Comparison of ENCODE assay signal across 25 cellular contexts in the genomic region with DNA sequence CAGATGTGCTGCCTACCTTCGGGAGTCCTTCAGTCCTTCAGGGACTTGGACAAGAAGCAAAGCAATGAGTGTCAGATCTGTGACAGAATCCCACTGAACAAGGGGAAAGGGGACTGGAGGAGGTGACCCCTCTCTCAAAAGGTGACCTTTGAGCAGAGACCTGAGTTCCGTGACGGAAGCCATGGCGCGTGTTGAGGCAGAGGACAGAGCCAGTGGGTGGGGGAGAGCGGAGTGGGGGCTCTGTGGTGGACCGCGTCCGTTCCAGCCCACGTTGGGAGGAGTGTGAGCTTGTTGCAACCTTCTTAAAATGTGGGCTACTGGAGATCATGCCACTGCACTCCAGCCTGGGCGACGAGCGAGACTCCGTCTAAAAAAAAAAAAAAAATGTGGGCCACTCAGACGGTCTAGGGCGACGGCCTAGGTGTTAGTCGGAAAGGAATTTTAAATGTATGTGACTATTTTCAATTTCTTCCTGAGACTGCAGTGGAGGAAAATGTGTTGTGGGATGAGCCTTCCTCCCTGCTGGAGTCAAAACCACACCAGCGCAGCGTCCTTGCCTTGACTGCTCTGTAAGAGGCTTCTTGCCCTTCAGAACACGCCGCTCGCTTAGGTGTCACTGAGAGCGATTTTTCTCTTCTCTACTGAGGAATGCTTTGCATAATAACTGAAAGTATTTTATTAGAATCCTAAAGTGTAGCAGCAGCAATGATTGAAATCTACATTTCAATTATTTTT.
DNase-seq lines count a peak whose midpoint lies in the region; ATAC-seq and TF ChIP-seq lines count a peak whose summit lies in the region.
"Had no signal": no experiment of that assay in that cellular context is flagged by ENCODE, and none has a peak within 500 bp of the region (broad histone marks: within the 10 kb centered on the region; RNA-seq: fewer than 3 reads in every experiment).

No MANE protein-coding gene starts in this region.

- H3K4me1 Mint-ChIP-seq in activated naive CD4-positive, alpha-beta T cell treated with anti-CD3 and anti-CD28 coated beads, Interleukin-2, amount 50 U/mL, for 24 hours: peaks cover 16% of the 10 kb centered on the region
- H3K4me1 Mint-ChIP-seq in activated T-helper 1 cell treated with anti-CD3 and anti-CD28 coated beads, Interleukin-12 subunit alpha, Interleukin-12 subunit beta, Interleukin-2, Interleukin-4 antibody, amounts not matched to agents 30 ng/mL and 10 ng/mL and 1 ng/mL, durations not matched to agents 14 hours and 24 hours and 36 hours (ENCODE audit: low read depth): peaks cover 11% of the 10 kb centered on the region
- peaks cover 27 to 64% of the 10 kb centered on the region in 2 donors for H3K4me1 Mint-ChIP-seq in immature natural killer cell

- no peak overlapping the region for H3K27ac ChIP-seq in vagina
- H3K27ac ChIP-seq: heart left ventricle, suprapubic skin had no signal

- H3K9me3 Mint-ChIP-seq in activated naive CD4-positive, alpha-beta T cell treated with anti-CD3 and anti-CD28 coated beads, Interleukin-2, amount 50 U/mL, for 24 hours: no peaks in the 10 kb centered on the region
- H3K9me3 Mint-ChIP-seq in activated naive CD4-positive, alpha-beta T cell treated with anti-CD3 and anti-CD28 coated beads, Interleukin-2, amount 50 U/mL, for 72 hours: no peaks in the 10 kb centered on the region
- H3K9me3 Mint-ChIP-seq in activated T-helper 1 cell treated with anti-CD3 and anti-CD28 coated beads, Interleukin-12 subunit alpha, Interleukin-12 subunit beta, Interleukin-2, Interleukin-4 antibody, amounts not matched to agents 30 ng/mL and 10 ng/mL and 1 ng/mL, durations not matched to agents 14 hours and 24 hours and 36 hours: no peaks in the 10 kb centered on the region
- H3K9me3 Mint-ChIP-seq in immature natural killer cell: no peaks in the 10 kb centered on the region
- H3K9me3 Mint-ChIP-seq: activated naive CD4-positive, alpha-beta T cell treated with anti-CD3 and anti-CD28 coated beads, Interleukin-2, amount 10 ng/mL, durations not matched to agents 7 days and 5 days; T-helper 1 cell treated with Interleukin-12 subunit alpha and Interleukin-12 subunit beta and Interleukin-4 antibody, amounts not matched to agents 30 μg/mL and 1 μg/mL, for 36 hours had no signal

- no peak for DNase-seq in activated naive CD4-positive, alpha-beta T cell treated with anti-CD3 and anti-CD28 coated beads, Interleukin-2, amount 50 U/mL, for 72 hours (ENCODE audit: low spot score in 2 of 2)
- DNase-seq in activated T-helper 1 cell treated with anti-CD3 and anti-CD28 coated beads, Interleukin-12 subunit alpha, Interleukin-12 subunit beta, Interleukin-2, Interleukin-4 antibody, amounts not matched to agents 30 ng/mL and 10 ng/mL and 1 ng/mL, durations not matched to agents 14 hours and 24 hours and 36 hours (ENCODE audit: low spot score): no peak
- DNase-seq in immature natural killer cell: no peak
- peak; percentile 64 to 82 for DNase-seq in vagina (ENCODE audit: extremely low spot score in 2 of 2)
- no peak for DNase-seq in NCI-H187 (lab: John Stamatoyannopoulos, UW)
- no peak for DNase-seq in MV-4-11 (lab: John Stamatoyannopoulos, UW)
- DNase-seq: activated CD4-positive, alpha-beta T cell treated with anti-CD3 and anti-CD28 coated beads for 4 hours; activated naive CD4-positive, alpha-beta T cell treated with anti-CD3 and anti-CD28 coated beads, Interleukin-2, amount 10 ng/mL, durations not matched to agents 7 days and 5 days; C1 segment of cervical spinal cord; cerebellar nuclear complex; erythroblast; foreskin fibroblast; GOT3; heart left ventricle; NCI-H1105 treated with DMSO at 0.1 percent for 48 hours; NCI-H2081; NCI-H226; NCI-H748 treated with DMSO at 0.1 percent for 48 hours; RPMI8226; small intestine; stimulated activated CD4-positive, alpha-beta T cell treated with anti-CD3 and anti-CD28 coated beads, Interleukin-1b, Interleukin-23, amount 100 ng/mL, for 48 hours had no signal

- H3K27ac Mint-ChIP-seq in activated naive CD4-positive, alpha-beta T cell treated with anti-CD3 and anti-CD28 coated beads, Interleukin-2, amount 50 U/mL, for 24 hours: peak overlapping the region; percentile 69
- H3K27ac Mint-ChIP-seq in activated naive CD4-positive, alpha-beta T cell treated with anti-CD3 and anti-CD28 coated beads, Interleukin-2, amount 50 U/mL, for 72 hours: peak overlapping the region in 1 of 2 donors; percentile 93
- peak overlapping the region; percentile 16 for H3K27ac Mint-ChIP-seq in activated T-helper 1 cell treated with anti-CD3 and anti-CD28 coated beads, Interleukin-12 subunit alpha, Interleukin-12 subunit beta, Interleukin-2, Interleukin-4 antibody, amounts not matched to agents 30 ng/mL and 10 ng/mL and 1 ng/mL, durations not matched to agents 14 hours and 24 hours and 36 hours
- peak overlapping the region in 5 of 6 donors; percentile 16 to 78 (median 71) for H3K27ac Mint-ChIP-seq in immature natural killer cell
- H3K27ac Mint-ChIP-seq: activated naive CD4-positive, alpha-beta T cell treated with anti-CD3 and anti-CD28 coated beads, Interleukin-2, amount 10 ng/mL, durations not matched to agents 7 days and 5 days; T-helper 1 cell treated with Interleukin-12 subunit alpha and Interleukin-12 subunit beta and Interleukin-4 antibody, amounts not matched to agents 30 μg/mL and 1 μg/mL, for 36 hours had no signal

- no peaks in the 10 kb centered on the region for H3K9me3 ChIP-seq in vagina
- H3K9me3 ChIP-seq: heart left ventricle, suprapubic skin had no signal

- intact Hi-C loops in activated T-helper 1 cell treated with anti-CD3 and anti-CD28 coated beads, Interleukin-12 subunit alpha, Interleukin-12 subunit beta, Interleukin-2, Interleukin-4 antibody, amounts not matched to agents 30 ng/mL and 10 ng/mL and 1 ng/mL, durations not matched to agents 14 hours and 24 hours and 36 hours (cut with micrococcal nuclease): no loop called here
- intact Hi-C loops in vagina (cut with DNase I): no loop called here

- H3K27me3 Mint-ChIP-seq in activated naive CD4-positive, alpha-beta T cell treated with anti-CD3 and anti-CD28 coated beads, Interleukin-2, amount 50 U/mL, for 24 hours: no peaks in the 10 kb centered on the region
- H3K27me3 Mint-ChIP-seq in activated T-helper 1 cell treated with anti-CD3 and anti-CD28 coated beads, Interleukin-12 subunit alpha, Interleukin-12 subunit beta, Interleukin-2, Interleukin-4 antibody, amounts not matched to agents 30 ng/mL and 10 ng/mL and 1 ng/mL, durations not matched to agents 14 hours and 24 hours and 36 hours (ENCODE audit: insufficient read depth): no peaks in the 10 kb centered on the region
- peaks cover 2 to 38% (median 21%) of the 10 kb centered on the region in 3 donors for H3K27me3 Mint-ChIP-seq in immature natural killer cell (ENCODE audit: low read depth in 3 of 3)
- H3K27me3 Mint-ChIP-seq: activated naive CD4-positive, alpha-beta T cell treated with anti-CD3 and anti-CD28 coated beads, Interleukin-2, amount 10 ng/mL, durations not matched to agents 7 days and 5 days had no signal

- no peaks in the 10 kb centered on the region for H3K4me1 ChIP-seq in vagina

- peaks cover 0 to 4% of the 10 kb centered on the region in 2 donors for H3K36me3 ChIP-seq in vagina

- no peak overlapping the region for H3K4me3 ChIP-seq in vagina
- H3K4me3 ChIP-seq: heart left ventricle, suprapubic skin had no signal

- ATAC-seq in activated naive CD4-positive, alpha-beta T cell treated with anti-CD3 and anti-CD28 coated beads, Interleukin-2, amount 50 U/mL, for 72 hours: no peak
- no peak for ATAC-seq in GM18498 (IDR thresholded peaks at IDR 0.05; ENCODE audit: unreplicated experiment)
- ATAC-seq: heart left ventricle had no signal

- peaks cover 26% of the 10 kb centered on the region for H3K36me3 Mint-ChIP-seq in activated naive CD4-positive, alpha-beta T cell treated with anti-CD3 and anti-CD28 coated beads, Interleukin-2, amount 50 U/mL, for 24 hours
- H3K36me3 Mint-ChIP-seq in activated naive CD4-positive, alpha-beta T cell treated with anti-CD3 and anti-CD28 coated beads, Interleukin-2, amount 50 U/mL, for 72 hours: peaks cover 41 to 52% of the 10 kb centered on the region in 2 donors
- H3K36me3 Mint-ChIP-seq in activated T-helper 1 cell treated with anti-CD3 and anti-CD28 coated beads, Interleukin-12 subunit alpha, Interleukin-12 subunit beta, Interleukin-2, Interleukin-4 antibody, amounts not matched to agents 30 ng/mL and 10 ng/mL and 1 ng/mL, durations not matched to agents 14 hours and 24 hours and 36 hours (ENCODE audit: low read depth): peaks cover 63% of the 10 kb centered on the region
- peaks cover 23 to 61% (median 39%) of the 10 kb centered on the region in 3 donors for H3K36me3 Mint-ChIP-seq in immature natural killer cell

- TF ChIP-seq POLR2A in vagina (IDR thresholded peaks at IDR 0.05): no peak

- H3K4me3 Mint-ChIP-seq in activated naive CD4-positive, alpha-beta T cell treated with anti-CD3 and anti-CD28 coated beads, Interleukin-2, amount 50 U/mL, for 24 hours: no peak overlapping the region
- no peak overlapping the region for H3K4me3 Mint-ChIP-seq in activated T-helper 1 cell treated with anti-CD3 and anti-CD28 coated beads, Interleukin-12 subunit alpha, Interleukin-12 subunit beta, Interleukin-2, Interleukin-4 antibody, amounts not matched to agents 30 ng/mL and 10 ng/mL and 1 ng/mL, durations not matched to agents 14 hours and 24 hours and 36 hours
- H3K4me3 Mint-ChIP-seq in immature natural killer cell: peak overlapping the region in 1 of 5 donors; percentile 27
- H3K4me3 Mint-ChIP-seq: activated naive CD4-positive, alpha-beta T cell treated with anti-CD3 and anti-CD28 coated beads, Interleukin-2, amount 10 ng/mL, durations not matched to agents 7 days and 5 days; T-helper 1 cell treated with Interleukin-12 subunit alpha and Interleukin-12 subunit beta and Interleukin-4 antibody, amounts not matched to agents 30 μg/mL and 1 μg/mL, for 36 hours had no signal

- no peaks in the 10 kb centered on the region for H3K27me3 ChIP-seq in vagina
- H3K27me3 ChIP-seq: heart left ventricle, suprapubic skin had no signal

- TF ChIP-seq CTCF in vagina (IDR thresholded peaks at IDR 0.05): no peak

Comparison
In these comparisons a context has a peak if more than half of its experiments do, and no peak if none do; other contexts are left out.
1. DNase-seq: peak in vagina (2 of 2); none in activated naive CD4-positive, alpha-beta T cell treated with anti-CD3 and anti-CD28 coated beads, Interleukin-2, amount 50 U/mL, for 72 hours (0 of 2), activated T-helper 1 cell treated with anti-CD3 and anti-CD28 coated beads, Interleukin-12 subunit alpha, Interleukin-12 subunit beta, Interleukin-2, Interleukin-4 antibody, amounts not matched to agents 30 ng/mL and 10 ng/mL and 1 ng/mL, durations not matched to agents 14 hours and 24 hours and 36 hours (single experiment), immature natural killer cell (0 of 3), NCI-H187 (0 of 2) and MV-4-11 (single experiment).